10 cellular contexts compared by ENCODE assay signal in the genomic region with DNA sequence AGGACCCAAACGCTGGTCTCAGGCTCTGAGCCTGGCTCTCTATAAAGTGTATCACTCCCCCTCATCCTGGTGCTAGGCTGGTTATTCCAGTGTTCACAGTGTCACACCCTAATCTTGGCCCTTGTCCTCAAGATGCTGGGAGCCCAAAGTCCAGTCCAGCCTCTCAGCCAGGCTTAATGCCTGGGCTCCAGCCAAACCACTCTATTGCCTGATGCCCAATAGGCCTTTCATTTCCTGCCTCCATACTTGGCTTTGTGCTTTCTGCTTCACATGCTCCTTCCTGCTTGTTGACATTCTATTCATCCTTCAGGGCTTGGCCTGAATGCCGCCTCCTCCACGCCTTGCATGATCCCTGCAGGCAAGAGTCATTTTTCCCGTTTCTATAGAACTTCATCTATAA. TPM values are rescaled to one million over a fixed set of nuclear protein-coding genes. Genes with fewer than 3 reads are reported as not detected.
DNase-seq lines count a peak whose midpoint lies in the region; TF ChIP-seq lines count a peak whose summit lies in the region.
"Had no signal": no experiment of that assay in that cellular context is flagged by ENCODE, and none has a peak within 500 bp of the region (broad histone marks: within the 10 kb centered on the region; RNA-seq: fewer than 3 reads in every experiment).

No MANE protein-coding gene starts in this region.

- peaks cover 25 to 34% of the 10 kb centered on the region in 2 donors for H3K4me1 ChIP-seq in adrenal gland (replicated peaks in 1 of 2)

- no peaks in the 10 kb centered on the region for H3K9me3 ChIP-seq in adrenal gland (replicated peaks in 1 of 3)
- H3K9me3 ChIP-seq: spleen had no signal

- TF ChIP-seq POLR2A in adrenal gland (IDR thresholded peaks at IDR 0.05) = no peak

- intact Hi-C loops in adrenal gland (cut with DNase I) = loop anchor here in 1 of 2 donors (2.0 kb wide), 1 partner anchor 76 kb away; no protein-coding TSS in a partner anchor

- no peak for TF ChIP-seq CTCF in adrenal gland (IDR thresholded peaks at IDR 0.05)

- DNase-seq in HT-29 (ENCODE audit: low spot score) (peak; percentile 41), adrenal gland (peak in 1 of 7 donors; percentile 55), foreskin melanocyte (peak; percentile 96), superior temporal gyrus (ENCODE audit: extremely low spot score) (peak; percentile 36), hepatic stellate cell (ENCODE audit: low spot score) (no peak), CD1c-positive myeloid dendritic cell (ENCODE audit: extremely low spot score) (no peak)
- no peak for DNase-seq in activated CD4-positive, alpha-beta T cell treated with anti-CD3 and anti-CD28 coated beads, Interleukin-2, amount 50 U/mL, for 1 hour
- DNase-seq: spleen had no signal

- H3K36me3 ChIP-seq in adrenal gland (replicated peaks in 1 of 2) = no peaks in the 10 kb centered on the region
- H3K36me3 ChIP-seq: spleen had no signal

- 55 to 73% (median 60%) methylated on average over 3 to 4 of the region's 4 CpGs for WGBS in adrenal gland, 4 donors

- H3K27ac ChIP-seq in adrenal gland = peak overlapping the region in 3 of 5 donors; percentile 46 to 69 (median 60)
- H3K27ac ChIP-seq: spleen had no signal

- H3K4me3 ChIP-seq in adrenal gland = no peak overlapping the region
- H3K4me3 ChIP-seq: dorsolateral prefrontal cortex, spleen had no signal

- no peaks in the 10 kb centered on the region for H3K27me3 ChIP-seq in adrenal gland
- H3K27me3 ChIP-seq: dorsolateral prefrontal cortex had no signal

RNA-seq across cellular contexts. Expression of a gene that starts 1.7 kb away (rescaled TPM):
- total RNA-seq in HT-29 (2014; rRNA removed; shearing (Covaris generic)) = not detected in 2 replicates
- total RNA-seq in adrenal gland = 10 to 100 TPM; 18.2 to 74.9 (median 43.8) TPM
- 10 to 100 TPM; 24.6 to 60.9 (median 32.2) TPM for polyA plus RNA-seq in adrenal gland
- total RNA-seq: activated CD4-positive, alpha-beta memory T cell treated with anti-CD3 and anti-CD28 coated beads, Interleukin-2, amount 10 ng/mL, durations not matched to agents 7 days and 5 days had no signal

RNA-seq across cellular contexts. Expression of a gene that starts 33.5 kb away (rescaled TPM):
- 2.4 and 3.9 TPM in 2 replicates for total RNA-seq in HT-29 (2014; rRNA removed; shearing (Covaris generic))
- total RNA-seq in adrenal gland = 1 to 10 TPM; 1.7 to 9.9 (median 7.2) TPM
- 1 to 10 TPM in 2 of 3 donors, under 1 TPM in 1; 0.95 to 1.9 (median 1.8) TPM for polyA plus RNA-seq in adrenal gland

Comparison
In these comparisons a context has a peak if more than half of its experiments do, and no peak if none do; other contexts are left out.
1. DNase-seq: peak in HT-29 (single experiment), foreskin melanocyte (single experiment) and superior temporal gyrus (single experiment); none in activated CD4-positive, alpha-beta T cell treated with anti-CD3 and anti-CD28 coated beads, Interleukin-2, amount 50 U/mL, for 1 hour (single experiment), hepatic stellate cell (single experiment) and CD1c-positive myeloid dendritic cell (single experiment).
2. RNA of a gene that starts 1.7 kb away (total RNA-seq): 18.2 to 74.9 TPM in adrenal gland; not detected in HT-29; every median in the first group is over 10 times any median in the second.